8 cellular contexts compared by ENCODE assay signal in the genomic region with DNA sequence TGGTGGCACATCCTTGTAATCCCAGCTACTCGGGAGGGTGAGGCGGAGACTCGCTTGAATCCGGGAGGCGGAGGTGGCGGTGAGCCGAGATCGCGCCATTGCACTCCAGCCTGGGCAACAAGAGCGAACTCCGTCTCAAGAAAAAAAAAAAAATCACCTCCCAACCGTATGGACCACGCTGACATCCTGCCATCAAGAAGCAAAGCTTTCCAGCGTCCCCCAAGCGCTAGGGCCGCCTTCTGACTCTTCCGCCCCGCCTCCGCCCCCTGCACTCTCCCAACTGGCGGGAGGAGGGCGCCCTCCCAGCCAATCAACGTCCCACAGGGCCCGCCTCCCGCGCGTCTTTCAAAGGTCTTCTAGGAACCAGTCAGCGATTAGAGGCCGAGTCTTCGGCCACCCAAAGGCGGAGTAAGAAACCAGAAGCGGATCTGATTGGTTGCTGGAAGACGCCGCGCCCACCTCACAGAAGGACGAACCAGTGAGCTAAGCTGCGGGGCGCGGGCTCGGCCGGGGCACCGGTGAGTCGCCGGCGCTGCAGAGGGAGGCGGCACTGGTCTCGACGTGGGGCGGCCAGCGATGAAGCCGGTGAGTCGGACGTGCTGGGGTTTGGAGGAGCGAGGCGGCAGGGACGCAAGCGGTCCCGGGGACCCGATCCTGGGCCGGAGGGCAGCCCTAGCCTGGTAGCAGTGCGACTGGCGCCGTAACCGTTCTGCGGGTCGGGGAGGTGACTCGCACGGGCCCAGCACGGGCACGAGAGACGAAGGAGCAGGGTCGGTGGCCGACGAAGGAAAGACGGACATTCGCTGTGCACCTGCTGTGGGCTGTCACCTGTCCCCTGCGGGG. TPM values are rescaled to one million over a fixed set of nuclear protein-coding genes. Genes with fewer than 3 reads are reported as not detected.
DNase-seq lines count a peak whose midpoint lies in the region; ATAC-seq, FAIRE-seq and TF ChIP-seq lines count a peak whose summit lies in the region.

A gene with protein sequence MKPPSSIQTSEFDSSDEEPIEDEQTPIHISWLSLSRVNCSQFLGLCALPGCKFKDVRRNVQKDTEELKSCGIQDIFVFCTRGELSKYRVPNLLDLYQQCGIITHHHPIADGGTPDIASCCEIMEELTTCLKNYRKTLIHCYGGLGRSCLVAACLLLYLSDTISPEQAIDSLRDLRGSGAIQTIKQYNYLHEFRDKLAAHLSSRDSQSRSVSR (plus strand): TSS at position 515 of the 843 bp plus-strand sequence. CDS start 62 bp downstream, at position 577.

- peak; percentile 96 for FAIRE-seq in endothelial cell of umbilical vein (lab: Jason Lieb, UNC)

- POLR2A ChIA-PET in endothelial cell of umbilical vein (lab: Charles Lee), result interaction anchor here (0.5 to 1.3 kb wide), 5 partner anchors 32 to 91 kb away, joined by 3 to 6 read pairs (median 4); no protein-coding TSS in a partner anchor

- dilution Hi-C loops in endothelial cell of umbilical vein (cut with MboI; ENCODE audit: extremely low pct_ligation_motif_present, low sequenced_read_pairs), result no loop called here

- no peaks in the 10 kb centered on the region for H3K27me3 ChIP-seq in OCI-LY1 (ENCODE audit: insufficient read depth, low read length)
- peaks cover 0 to 4% of the 10 kb centered on the region in 2 experiments for H3K27me3 ChIP-seq in endothelial cell of umbilical vein (ENCODE audit: control insufficient read depth in 2 of 2, insufficient read depth in 2 of 2, low read length in 2 of 2)

- CTCF ChIA-PET in endothelial cell of umbilical vein (lab: Charles Lee), result interaction anchor here (0.8 to 4.7 kb wide), 14 partner anchors 9 to 168 kb away, joined by 3 to 27 read pairs (median 6); partner anchors contain the start of gene CGRRF1

- peak within 1 kb of the TSS; percentile 34 for H3K27ac ChIP-seq in OCI-LY1 (ENCODE audit: low read depth, low read length, poor library complexity, severe bottlenecking)
- peak within 1 kb of the TSS; percentile 14 for H3K27ac ChIP-seq in endothelial cell of umbilical vein (ENCODE audit: insufficient read depth, low read depth, low read length)

- H3K9ac ChIP-seq in OCI-LY1 (ENCODE audit: low read length) (peak within 1 kb of the TSS; percentile 79), endothelial cell of umbilical vein (replicated peaks; ENCODE audit: extremely low read depth, insufficient read depth, low read length) (peak within 1 kb of the TSS; percentile 71)

- H3K36me3 ChIP-seq in OCI-LY1 (ENCODE audit: insufficient read depth, low read length), result peaks cover 21% of the 10 kb centered on the region
- no peaks in the 10 kb centered on the region for H3K36me3 ChIP-seq in endothelial cell of umbilical vein (ENCODE audit: control insufficient read depth in 2 of 2, extremely low read depth in 1 of 2, insufficient read depth in 2 of 2, low read length in 2 of 2)

- H3K9me2 ChIP-seq in OCI-LY1 (ENCODE audit: low read depth, low read length), result no peaks in the 10 kb centered on the region

- ATAC-seq in GM21515 (IDR thresholded peaks at IDR 0.05; ENCODE audit: unreplicated experiment), result peak; percentile 97

- H3K4me2 ChIP-seq in OCI-LY1 (ENCODE audit: low read length) (peak within 1 kb of the TSS; percentile 69), endothelial cell of umbilical vein (ENCODE audit: insufficient read depth, low read length) (peak within 1 kb of the TSS; percentile 64)

- intact Hi-C loops in endothelial cell of umbilical vein (cut with micrococcal nuclease), result loop anchor here (2.0 kb wide), 2 partner anchors 32 to 44 kb away; partner anchors contain the start of gene CNIH1

- peak within 1 kb of the TSS; percentile 76 for H3K4me3 ChIP-seq in OCI-LY1 (ENCODE audit: low read depth, low read length, poor library complexity, severe bottlenecking)
- H3K4me3 ChIP-seq in endothelial cell of umbilical vein (replicated peaks in 1 of 3; ENCODE audit: insufficient read depth in 1 of 3, low read depth in 1 of 3, low read length in 3 of 3), result peak within 1 kb of the TSS; percentile 7 to 76 (median 61)

- H4K20me1 ChIP-seq in OCI-LY1 (ENCODE audit: insufficient read depth, low read length), result no peaks in the 10 kb centered on the region
- H4K20me1 ChIP-seq in endothelial cell of umbilical vein (replicated peaks; ENCODE audit: control insufficient read depth, extremely low read depth, insufficient read depth, low read length), result no peaks in the 10 kb centered on the region

- H3K4me1 ChIP-seq in OCI-LY1 (ENCODE audit: insufficient read depth, low read length, severe bottlenecking) (peaks cover 23% of the 10 kb centered on the region), endothelial cell of umbilical vein (ENCODE audit: control insufficient read depth, extremely low read depth, insufficient read depth, low read length) (peaks cover 8% of the 10 kb centered on the region)

- H2AFZ ChIP-seq in OCI-LY1 (ENCODE audit: low read length), result no peak within 1 kb of the TSS; the same call in 1 of the 2 replicates
- H2AFZ ChIP-seq in endothelial cell of umbilical vein (ENCODE audit: low read depth, low read length), result peak within 1 kb of the TSS; percentile 84

- TF ChIP-seq POLR2A in endothelial cell of umbilical vein (IDR thresholded peaks at IDR 0.05; ENCODE audit: low read depth, low read length), result peak; percentile 65

- H3K9me3 ChIP-seq in OCI-LY1 (ENCODE audit: low read length) (no peaks in the 10 kb centered on the region), endothelial cell of umbilical vein (replicated peaks; ENCODE audit: control insufficient read depth, insufficient read depth, low read length) (no peaks in the 10 kb centered on the region)

- H3F3A ChIP-seq in OCI-LY1 (ENCODE audit: insufficient read depth, low read length), result no peaks in the 10 kb centered on the region

- H3K79me2 ChIP-seq in OCI-LY1 (ENCODE audit: insufficient read depth, low read length) (peaks cover 5% of the 10 kb centered on the region; the same call in 1 of the 2 replicates), endothelial cell of umbilical vein (ENCODE audit: control insufficient read depth, insufficient read depth, low read length) (peaks cover 13% of the 10 kb centered on the region)

- TF ChIP-seq CTCF in OCI-LY1 (IDR thresholded peaks at IDR 0.05; ENCODE audit: low read length), result peak; percentile 32; the same call in 1 of the 2 replicates
- TF ChIP-seq CTCF in endothelial cell of umbilical vein (IDR thresholded peaks at IDR 0.05; ENCODE audit: extremely low read depth in 1 of 2, insufficient read depth in 1 of 2, low read depth in 1 of 2, low read length in 2 of 2), result peak in 1 of 2 donors; percentile 42

- BruUV-seq in endothelial cell of umbilical vein (replicated peaks; lab: Mats Ljungman, UMichigan), result no TSS peak

- H3K9me1 ChIP-seq in endothelial cell of umbilical vein (replicated peaks; ENCODE audit: control insufficient read depth, extremely low read depth, insufficient read depth, low read length), result no peaks in the 10 kb centered on the region

- DNase-seq in DMS 273 treated with DMSO at 0.1 percent for 48 hours (lab: John Stamatoyannopoulos, UW), result peak; percentile 99
- DNase-seq in HuH-7 (ENCODE audit: low spot score), result peak; percentile 98
- peak; percentile 96 for DNase-seq in activated CD8-positive, alpha-beta memory T cell treated with anti-CD3 and anti-CD28 coated beads, Interleukin-2, amount 50 U/mL, for 4 hours
- peak; percentile 100 for DNase-seq in endothelial cell of umbilical vein (ENCODE audit: low read depth, low spot score)
- peak; percentile 97 for DNase-seq in middle frontal gyrus (ENCODE audit: extremely low spot score, low spot score)
- DNase-seq in stimulated activated CD8-positive, alpha-beta memory T cell treated with anti-CD3 and anti-CD28 coated beads, Interleukin-2, amount 100 ng/mL, for 48 hours (ENCODE audit: low read depth in 2 of 2), result peak; percentile 94 to 97

TF ChIP-seq in endothelial cell of umbilical vein, 7 proteins besides CTCF, POLR2A, EP300 and RAD21:
- TF ChIP-seq EZH2 (IDR thresholded peaks at IDR 0.05; ENCODE audit: borderline replicate concordance, low read depth, low read length, severe bottlenecking) (no peak), GATA2 (IDR thresholded peaks at IDR 0.05; ENCODE audit: insufficient read depth, insufficient read length, low read depth, low read length) (no peak), FOS (IDR thresholded peaks at IDR 0.05; ENCODE audit: borderline replicate concordance, insufficient read depth, low read length) (no peak)

RNA-seq across cellular contexts. Expression of the gene that starts here (rescaled TPM):
- total RNA-seq in endothelial cell of umbilical vein, result 52.0 and 53.2 TPM in 2 replicates
- 36.6 and 37.0 TPM in 2 replicates for polyA plus RNA-seq in endothelial cell of umbilical vein
- 58.9 and 70.7 TPM in 2 replicates for polyA plus RNA-seq in endothelial cell of umbilical vein (2011; cell fraction: cytosol; rRNA removed)
- polyA plus RNA-seq in endothelial cell of umbilical vein (2011; cell fraction: nucleus; rRNA removed), result 19.4 and 24.3 TPM in 2 replicates
- polyA plus RNA-seq in endothelial cell of umbilical vein (2012), result 24.0 and 56.6 TPM in 2 replicates
- 12.5 and 14.9 TPM in 2 replicates for polyA minus RNA-seq in endothelial cell of umbilical vein
- 20.1 TPM for polyA minus RNA-seq in endothelial cell of umbilical vein (2011; cell fraction: cytosol; rRNA and poly(A)+ RNA removed)
- polyA minus RNA-seq in endothelial cell of umbilical vein (2011; cell fraction: nucleus; rRNA and poly(A)+ RNA removed), result 5.3 and 7.8 TPM in 2 replicates

Comparison
In these comparisons a context has a peak if more than half of its experiments do, and no peak if none do; other contexts are left out.
1. Peak in every context shown above with its lines: DNase-seq, ATAC-seq, H3K4me3 ChIP-seq and H3K27ac ChIP-seq.